In genomic region chr13:111791131-111791530, GRCh38 we compare ENCODE assay signal across 23 cellular contexts.
"Had no signal": no experiment of that assay in that cellular context is flagged by ENCODE, and none has a peak within 500 bp of the region (broad histone marks: within the 10 kb centered on the region; RNA-seq: fewer than 3 reads in every experiment).

No MANE protein-coding gene starts in this region.

- ATAC-seq: activated T-cell treated with anti-CD3 and anti-CD28 coated beads, Interleukin-2, amount 50 U/mL, for 72 hours; WTC11 had no signal

- H3K9me3 Mint-ChIP-seq: activated CD4-positive, alpha-beta memory T cell treated with anti-CD3 and anti-CD28 coated beads for 36 hours; activated naive CD4-positive, alpha-beta T cell treated with anti-CD3 and anti-CD28 coated beads, Interleukin-2, amount 10 ng/mL, durations not matched to agents 7 days and 5 days; activated naive CD8-positive, alpha-beta T cell treated with anti-CD3 and anti-CD28 coated beads for 36 hours; activated T-cell treated with anti-CD3 and anti-CD28 coated beads, Interleukin-2, amount 50 U/mL, for 72 hours; activated T-helper 2 cell treated with anti-CD3 and anti-CD28 coated beads, Interferon-gamma antibody, Interleukin-2, Interleukin-4, amounts not matched to agents 10 μg/mL and 5 μg/mL and 100 μg/mL, durations not matched to agents 14 hours and 24 hours and 36 hours; T-helper 1 cell treated with Interleukin-12 subunit alpha and Interleukin-12 subunit beta and Interleukin-4 antibody, amounts not matched to agents 30 μg/mL and 1 μg/mL, for 36 hours; WTC11 had no signal

- H3K36me3 Mint-ChIP-seq: activated CD4-positive, alpha-beta memory T cell treated with anti-CD3 and anti-CD28 coated beads for 36 hours; activated naive CD4-positive, alpha-beta T cell treated with anti-CD3 and anti-CD28 coated beads, Interleukin-2, amount 10 ng/mL, durations not matched to agents 7 days and 5 days; activated naive CD8-positive, alpha-beta T cell treated with anti-CD3 and anti-CD28 coated beads for 36 hours; WTC11 had no signal

- H3K27me3 Mint-ChIP-seq: activated CD4-positive, alpha-beta memory T cell treated with anti-CD3 and anti-CD28 coated beads for 36 hours; activated naive CD4-positive, alpha-beta T cell treated with anti-CD3 and anti-CD28 coated beads, Interleukin-2, amount 10 ng/mL, durations not matched to agents 7 days and 5 days; activated naive CD8-positive, alpha-beta T cell treated with anti-CD3 and anti-CD28 coated beads for 36 hours had no signal

- H3K27ac Mint-ChIP-seq: activated CD4-positive, alpha-beta memory T cell treated with anti-CD3 and anti-CD28 coated beads for 36 hours; activated naive CD4-positive, alpha-beta T cell treated with anti-CD3 and anti-CD28 coated beads, Interleukin-2, amount 10 ng/mL, durations not matched to agents 7 days and 5 days; activated naive CD8-positive, alpha-beta T cell treated with anti-CD3 and anti-CD28 coated beads for 36 hours; activated T-cell treated with anti-CD3 and anti-CD28 coated beads, Interleukin-2, amount 50 U/mL, for 72 hours; activated T-helper 2 cell treated with anti-CD3 and anti-CD28 coated beads, Interferon-gamma antibody, Interleukin-2, Interleukin-4, amounts not matched to agents 10 μg/mL and 5 μg/mL and 100 μg/mL, durations not matched to agents 14 hours and 24 hours and 36 hours; T-helper 1 cell treated with Interleukin-12 subunit alpha and Interleukin-12 subunit beta and Interleukin-4 antibody, amounts not matched to agents 30 μg/mL and 1 μg/mL, for 36 hours; WTC11 had no signal

- DNase-seq: activated CD4-positive, alpha-beta memory T cell treated with anti-CD3 and anti-CD28 coated beads for 36 hours; activated CD4-positive, alpha-beta T cell treated with anti-CD3 and anti-CD28 coated beads for 48 hours; activated CD4-positive, CD25-positive, alpha-beta regulatory T cell treated with anti-CD3 and anti-CD28 coated beads, Interleukin-2, amount 50 U/mL, for 72 hours; activated gamma-delta T cell treated with Interleukin-2 at 50 U/mL for 16 hours; activated naive CD4-positive, alpha-beta T cell treated with anti-CD3 and anti-CD28 coated beads, Interleukin-2, amount 10 ng/mL, durations not matched to agents 7 days and 5 days; activated naive CD8-positive, alpha-beta T cell treated with anti-CD3 and anti-CD28 coated beads for 36 hours; activated T-cell treated with anti-CD3 and anti-CD28 coated beads for 4 hours; activated T-cell treated with anti-CD3 and anti-CD28 coated beads, Interleukin-2, amount 50 U/mL, for 72 hours; brain microvascular endothelial cell; caudate nucleus; MM.1S; NCI-H1105; NCI-H1436; NCI-H1694 treated with DMSO at 0.1 percent for 48 hours; NCI-H2029 treated with DMSO at 0.1 percent for 48 hours; NCI-H446; NCI-H524; Peyer's patch; SHP77 treated with DMSO at 0.1 percent for 48 hours had no signal

- H3K4me1 Mint-ChIP-seq: activated naive CD4-positive, alpha-beta T cell treated with anti-CD3 and anti-CD28 coated beads, Interleukin-2, amount 10 ng/mL, durations not matched to agents 7 days and 5 days; activated naive CD8-positive, alpha-beta T cell treated with anti-CD3 and anti-CD28 coated beads for 36 hours; WTC11 had no signal

- H3K36me3 ChIP-seq: brain microvascular endothelial cell, Peyer's patch had no signal

- H3K27ac ChIP-seq: brain microvascular endothelial cell, Peyer's patch, RWPE1 had no signal

- H3K4me3 Mint-ChIP-seq: activated CD4-positive, alpha-beta memory T cell treated with anti-CD3 and anti-CD28 coated beads for 36 hours; activated naive CD4-positive, alpha-beta T cell treated with anti-CD3 and anti-CD28 coated beads, Interleukin-2, amount 10 ng/mL, durations not matched to agents 7 days and 5 days; activated naive CD8-positive, alpha-beta T cell treated with anti-CD3 and anti-CD28 coated beads for 36 hours; activated T-cell treated with anti-CD3 and anti-CD28 coated beads, Interleukin-2, amount 50 U/mL, for 72 hours; T-helper 1 cell treated with Interleukin-12 subunit alpha and Interleukin-12 subunit beta and Interleukin-4 antibody, amounts not matched to agents 30 μg/mL and 1 μg/mL, for 36 hours; WTC11 had no signal

- H3K4me1 ChIP-seq: Peyer's patch had no signal

- H3K4me3 ChIP-seq: Peyer's patch had no signal

- H3K27me3 ChIP-seq: brain microvascular endothelial cell, Peyer's patch had no signal
